In genomic region chr12:71371132-71371531, GRCh38 we compare ENCODE assay signal across 17 cellular contexts.
DNase-seq lines count a peak whose midpoint lies in the region; ATAC-seq and TF ChIP-seq lines count a peak whose summit lies in the region.
"Had no signal": no experiment of that assay in that cellular context is flagged by ENCODE, and none has a peak within 500 bp of the region (broad histone marks: within the 10 kb centered on the region; RNA-seq: fewer than 3 reads in every experiment).

No MANE protein-coding gene starts in this region.

- intact Hi-C loops in OCI-LY7 (cut with micrococcal nuclease; ENCODE audit: unreplicated experiment), result no loop called here
- intact Hi-C loops in CD4-positive, alpha-beta T cell (cut with DNase I, micrococcal nuclease), result no loop called here

- H3K9me2 ChIP-seq in OCI-LY7 (ENCODE audit: insufficient read depth, low read length), result no peaks in the 10 kb centered on the region

- H3K27ac ChIP-seq in OCI-LY7 (ENCODE audit: low read depth, low read length, poor library complexity, severe bottlenecking), result no peak overlapping the region
- H3K27ac ChIP-seq in CD4-positive, alpha-beta T cell (ENCODE audit: low read depth, low read length), result no peak overlapping the region
- H3K27ac ChIP-seq: tibial artery had no signal

- no peaks in the 10 kb centered on the region for H3K27me3 ChIP-seq in CD4-positive, alpha-beta T cell (ENCODE audit: control insufficient read depth, insufficient read depth, low read length)
- H3K27me3 ChIP-seq: tibial artery had no signal

- H3K9me3 ChIP-seq in OCI-LY7 (ENCODE audit: low read length), result no peaks in the 10 kb centered on the region
- no peaks in the 10 kb centered on the region for H3K9me3 ChIP-seq in CD4-positive, alpha-beta T cell (ENCODE audit: control insufficient read depth, low read length)
- H3K9me3 ChIP-seq: tibial artery had no signal

- ATAC-seq in GM21360 (IDR thresholded peaks at IDR 0.05; ENCODE audit: unreplicated experiment), result no peak
- ATAC-seq in CD4-positive, alpha-beta T cell (ENCODE audit: poor library complexity), result no peak
- ATAC-seq: GM12878 had no signal

- no peak for TF ChIP-seq POLR2A in erythroblast (IDR thresholded peaks at IDR 0.05; ENCODE audit: low read length)

- CTCF ChIA-PET in OCI-LY7 (lab: Charles Lee; ENCODE audit: unreplicated experiment), result no interaction called here
- CTCF ChIA-PET in CD4-positive, alpha-beta T cell (lab: Charles Lee), result no interaction called here

- no peaks in the 10 kb centered on the region for H3K27me3 Mint-ChIP-seq in CD4-positive, alpha-beta T cell

- no peaks in the 10 kb centered on the region for H3K4me1 Mint-ChIP-seq in CD4-positive, alpha-beta T cell (ENCODE audit: low read depth)
- H3K4me1 Mint-ChIP-seq: nephron had no signal

- TF ChIP-seq CTCF in OCI-LY7 (conservative IDR thresholded peaks at IDR 0.05; ENCODE audit: low read length), result peak; percentile 41
- TF ChIP-seq CTCF in CD4-positive, alpha-beta T cell (IDR thresholded peaks at IDR 0.05), result no peak

- H2AFZ ChIP-seq in OCI-LY7 (ENCODE audit: low read length), result no peak overlapping the region

- POLR2A ChIA-PET in OCI-LY7 (lab: Charles Lee), result interaction anchor here (0.6 to 1.4 kb wide), 3 partner anchors 21 to 417 kb away, joined by 3 read pairs; no protein-coding TSS in a partner anchor
- POLR2A ChIA-PET in CD4-positive, alpha-beta T cell (lab: Charles Lee), result no interaction called here

- DNase-seq in DMS53 (lab: John Stamatoyannopoulos, UW) (peak; percentile 34), DMS53 treated with DMSO at 0.1 percent for 48 hours (lab: John Stamatoyannopoulos, UW; ENCODE audit: unreplicated experiment) (no peak), OCI-LY7 (ENCODE audit: low spot score) (no peak), erythroblast (lab: John Stamatoyannopoulos, UW) (peak; percentile 25 to 42), pons (ENCODE audit: low spot score) (peak; percentile 15)
- DNase-seq in CD4-positive, alpha-beta T cell, result no peak
- no peak for DNase-seq in activated CD4-positive, CD25-positive, alpha-beta regulatory T cell treated with anti-CD3 and anti-CD28 coated beads, Interleukin-2, amount 50 U/mL, for 72 hours
- DNase-seq: activated CD4-positive, alpha-beta T cell treated with anti-CD3 and anti-CD28 coated beads, Interleukin-2, amount 50 U/mL, for 4 hours; activated effector memory CD4-positive, alpha-beta T cell treated with anti-CD3 and anti-CD28 coated beads, Interleukin-2, amount 50 U/mL, for 16 hours; central memory CD4-positive, alpha-beta T cell; NK-92 treated with Interleukin-12 subunit alpha and Interleukin-12 subunit beta, amount 100 ng/mL, for 24 hours; tibial artery had no signal

- no peak overlapping the region for H3K4me3 Mint-ChIP-seq in CD4-positive, alpha-beta T cell
- H3K4me3 Mint-ChIP-seq: nephron; T-helper 1 cell treated with Interleukin-12 subunit alpha and Interleukin-12 subunit beta and Interleukin-4 antibody, amounts not matched to agents 30 μg/mL and 1 μg/mL, for 36 hours had no signal

- H3K36me3 Mint-ChIP-seq in CD4-positive, alpha-beta T cell (ENCODE audit: low read depth), result no peaks in the 10 kb centered on the region

- no peaks in the 10 kb centered on the region for H3K9me3 Mint-ChIP-seq in CD4-positive, alpha-beta T cell
- H3K9me3 Mint-ChIP-seq: nephron; T-helper 1 cell treated with Interleukin-12 subunit alpha and Interleukin-12 subunit beta and Interleukin-4 antibody, amounts not matched to agents 30 μg/mL and 1 μg/mL, for 36 hours had no signal

- no peak overlapping the region for H3K4me2 ChIP-seq in OCI-LY7 (ENCODE audit: low read length)
- H3K4me2 ChIP-seq: smooth muscle cell had no signal

- no TSS peak for BruUV-seq in OCI-LY7 (replicated peaks; lab: Mats Ljungman, UMichigan)

- H3K27ac Mint-ChIP-seq in CD4-positive, alpha-beta T cell, result no peak overlapping the region
- H3K27ac Mint-ChIP-seq: nephron; T-helper 1 cell treated with Interleukin-12 subunit alpha and Interleukin-12 subunit beta and Interleukin-4 antibody, amounts not matched to agents 30 μg/mL and 1 μg/mL, for 36 hours had no signal

- H3K4me1 ChIP-seq in OCI-LY7 (ENCODE audit: insufficient read depth, low read length, poor library complexity, severe bottlenecking), result no peaks in the 10 kb centered on the region
- H3K4me1 ChIP-seq: tibial artery had no signal

- H3K36me3 ChIP-seq in OCI-LY7 (ENCODE audit: insufficient read depth, low read length), result no peaks in the 10 kb centered on the region
- H3K36me3 ChIP-seq: tibial artery had no signal

- no peak overlapping the region for H3K4me3 ChIP-seq in OCI-LY7 (ENCODE audit: low read depth, low read length, poor library complexity, severe bottlenecking)
- H3K4me3 ChIP-seq: GM12878, smooth muscle cell, tibial artery had no signal

- H3K79me2 ChIP-seq in OCI-LY7 (ENCODE audit: insufficient read depth, low read depth, low read length), result no peaks in the 10 kb centered on the region

- H4K20me1 ChIP-seq in OCI-LY7 (ENCODE audit: insufficient read depth, low read length), result no peaks in the 10 kb centered on the region

Comparison
In these comparisons a context has a peak if more than half of its experiments do, and no peak if none do; other contexts are left out.
1. DNase-seq: peak in DMS53 (single experiment), erythroblast (2 of 2) and pons (single experiment); none in DMS53 treated with DMSO at 0.1 percent for 48 hours (single experiment), OCI-LY7 (single experiment), CD4-positive, alpha-beta T cell (0 of 10) and activated CD4-positive, CD25-positive, alpha-beta regulatory T cell treated with anti-CD3 and anti-CD28 coated beads, Interleukin-2, amount 50 U/mL, for 72 hours (single experiment).